In the genomic region with DNA sequence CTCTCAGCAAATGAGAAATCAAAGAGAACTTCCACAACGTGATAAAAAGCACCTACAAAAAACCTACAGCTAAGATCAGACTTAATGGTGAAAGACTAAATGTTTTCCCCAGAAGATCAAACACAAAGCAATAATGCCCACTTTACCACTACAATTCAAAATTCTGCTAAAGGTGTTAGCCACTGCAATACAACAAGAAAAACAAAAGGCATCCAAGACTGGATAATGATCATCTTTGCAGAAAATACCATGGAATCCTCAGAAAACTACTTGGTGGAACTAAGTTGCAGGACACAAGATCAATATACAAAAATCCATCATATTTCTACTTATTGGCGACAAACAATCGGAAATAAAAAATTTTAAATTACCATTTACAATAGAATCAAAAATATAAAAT, we compare ENCODE assay signal across 16 cellular contexts. TPM values are rescaled to one million over a fixed set of nuclear protein-coding genes. Genes with fewer than 3 reads are reported as not detected.
DNase-seq lines count a peak whose midpoint lies in the region; ATAC-seq and TF ChIP-seq lines count a peak whose summit lies in the region.
"Had no signal": no experiment of that assay in that cellular context is flagged by ENCODE, and none has a peak within 500 bp of the region (broad histone marks: within the 10 kb centered on the region; RNA-seq: fewer than 3 reads in every experiment).

No MANE protein-coding gene starts in this region.

- no peak overlapping the region for H3K27ac Mint-ChIP-seq in stimulated activated naive CD8-positive, alpha-beta T cell treated with anti-CD3 and anti-CD28 coated beads, Interleukin-15, Interleukin-2, amounts not matched to agents 100 ng/mL and 50 ng/mL, for 24 hours
- no peak overlapping the region for H3K27ac Mint-ChIP-seq in T-cell
- H3K27ac Mint-ChIP-seq in glutamatergic neuron (ENCODE audit: unreplicated experiment) = peak overlapping the region; percentile 43

- CTCF ChIA-PET in T-cell (lab: Charles Lee) = no interaction called here

- H3K27me3 Mint-ChIP-seq in stimulated activated naive CD8-positive, alpha-beta T cell treated with anti-CD3 and anti-CD28 coated beads, Interleukin-15, Interleukin-2, amounts not matched to agents 100 ng/mL and 50 ng/mL, for 24 hours = no peaks in the 10 kb centered on the region
- H3K27me3 Mint-ChIP-seq in T-cell (no peaks in the 10 kb centered on the region), glutamatergic neuron (ENCODE audit: unreplicated experiment) (peaks cover 3% of the 10 kb centered on the region)

- H3K36me3 Mint-ChIP-seq in stimulated activated naive CD8-positive, alpha-beta T cell treated with anti-CD3 and anti-CD28 coated beads, Interleukin-15, Interleukin-2, amounts not matched to agents 100 ng/mL and 50 ng/mL, for 24 hours (ENCODE audit: low read depth) = peaks cover 89% of the 10 kb centered on the region
- H3K36me3 Mint-ChIP-seq in T-cell = peaks cover 76% of the 10 kb centered on the region
- peaks cover 40% of the 10 kb centered on the region for H3K36me3 Mint-ChIP-seq in glutamatergic neuron (ENCODE audit: unreplicated experiment)

- H3K9me3 ChIP-seq in psoas muscle (peaks cover 27% of the 10 kb centered on the region), MG63 (peaks cover 21% of the 10 kb centered on the region)

- H3K4me3 ChIP-seq in psoas muscle = no peak overlapping the region
- H3K4me3 ChIP-seq in MG63 = no peak overlapping the region

- H3K9me3 Mint-ChIP-seq in stimulated activated naive CD8-positive, alpha-beta T cell treated with anti-CD3 and anti-CD28 coated beads, Interleukin-15, Interleukin-2, amounts not matched to agents 100 ng/mL and 50 ng/mL, for 24 hours = peaks cover 36% of the 10 kb centered on the region
- peaks cover 5 to 36% (median 18%) of the 10 kb centered on the region in 3 donors for H3K9me3 Mint-ChIP-seq in T-cell
- peaks cover 14% of the 10 kb centered on the region for H3K9me3 Mint-ChIP-seq in glutamatergic neuron (ENCODE audit: unreplicated experiment)

- peaks cover 35% of the 10 kb centered on the region for H3K4me1 ChIP-seq in psoas muscle

- no peak for TF ChIP-seq CTCF in glutamatergic neuron (IDR thresholded peaks at IDR 0.05; ENCODE audit: partially characterized antibody, unreplicated experiment)
- TF ChIP-seq CTCF in psoas muscle (IDR thresholded peaks at IDR 0.05) = no peak

- H3K36me3 ChIP-seq in psoas muscle (ENCODE audit: insufficient read depth in 1 of 2, low read depth in 1 of 2) (peaks cover 0 to 27% of the 10 kb centered on the region in 2 donors), MG63 (peaks cover 50% of the 10 kb centered on the region)

- intact Hi-C loops in psoas muscle (cut with DNase I) = no loop called here

- WGBS in psoas muscle, 3 donors = 96 to 98% (median 97%) methylated on average over 3 of the region's 3 CpGs

- POLR2A ChIA-PET in T-cell (lab: Charles Lee) = interaction anchor here (0.6 to 0.7 kb wide), 3 partner anchors 10 to 35 kb away, joined by 3 to 7 read pairs (median 4); no protein-coding TSS in a partner anchor

- ATAC-seq in stimulated activated naive CD8-positive, alpha-beta T cell treated with anti-CD3 and anti-CD28 coated beads, Interleukin-15, Interleukin-2, amounts not matched to agents 100 U/mL and 50 U/mL, for 24 hours = no peak
- ATAC-seq in T-cell (replicated peaks in 1 of 4) = no peak
- no peak for ATAC-seq in HG03378 (IDR thresholded peaks at IDR 0.05; ENCODE audit: unreplicated experiment)
- no peak for ATAC-seq in psoas muscle

- no peak for DNase-seq in stimulated activated naive CD8-positive, alpha-beta T cell treated with anti-CD3 and anti-CD28 coated beads, Interleukin-15, Interleukin-2, amounts not matched to agents 100 U/mL and 50 U/mL, for 24 hours
- DNase-seq in T-cell = no peak
- DNase-seq in glutamatergic neuron = no peak
- DNase-seq in psoas muscle = no peak
- no peak for DNase-seq in MG63
- DNase-seq: BE2C, COR-L47, DMS153, Kasumi-1, NCI-H1417, NCI-H1930, NCI-H2171, NCI-H774, SIG-M5 had no signal

- H3K4me3 Mint-ChIP-seq in stimulated activated naive CD8-positive, alpha-beta T cell treated with anti-CD3 and anti-CD28 coated beads, Interleukin-15, Interleukin-2, amounts not matched to agents 100 ng/mL and 50 ng/mL, for 24 hours = peak overlapping the region; percentile 17
- H3K4me3 Mint-ChIP-seq in T-cell (peak overlapping the region; percentile 21 to 52 (median 31)), glutamatergic neuron (ENCODE audit: unreplicated experiment) (no peak overlapping the region)

- H3K27me3 ChIP-seq in psoas muscle (ENCODE audit: insufficient read depth in 3 of 3, low read length in 2 of 3) (no peaks in the 10 kb centered on the region), MG63 (no peaks in the 10 kb centered on the region)
- H3K27me3 ChIP-seq: BE2C had no signal

- no peak overlapping the region for H3K27ac ChIP-seq in psoas muscle

- peaks cover 76% of the 10 kb centered on the region for H3K4me1 Mint-ChIP-seq in stimulated activated naive CD8-positive, alpha-beta T cell treated with anti-CD3 and anti-CD28 coated beads, Interleukin-15, Interleukin-2, amounts not matched to agents 100 ng/mL and 50 ng/mL, for 24 hours (ENCODE audit: low read depth)
- peaks cover 72 to 77% (median 76%) of the 10 kb centered on the region in 3 donors for H3K4me1 Mint-ChIP-seq in T-cell
- H3K4me1 Mint-ChIP-seq in glutamatergic neuron (ENCODE audit: low read depth, unreplicated experiment) = peaks cover 17% of the 10 kb centered on the region

RNA-seq across cellular contexts. Expression of gene DDX24, which starts 6.5 kb away (rescaled TPM):
- total RNA-seq in T-cell (100 to 1,000 TPM; 258 to 448 (median 265) TPM), glutamatergic neuron (ENCODE audit: unreplicated experiment) (257 TPM), psoas muscle (100 to 1,000 TPM; 145 to 190 (median 171) TPM)
- 100 to 1,000 TPM in 1 of 3 donors, 10 to 100 TPM in 2; 66.5 to 124 (median 79.7) TPM for polyA plus RNA-seq in psoas muscle
- 83.6 and 92.6 TPM in 2 replicates for total RNA-seq in MG63 (2014; rRNA removed; shearing (Covaris generic); ENCODE audit: low replicate concordance)

RNA-seq across cellular contexts. Expression of gene IFI27L1, which starts 6.6 kb away (rescaled TPM):
- 10 to 100 TPM in 3 of 5 donors, 1 to 10 TPM in 2; 7.1 to 10.4 (median 10.0) TPM for total RNA-seq in T-cell
- total RNA-seq in glutamatergic neuron (ENCODE audit: unreplicated experiment) = 45.7 TPM
- 10 to 100 TPM in 1 of 4 donors, 1 to 10 TPM in 3; 6.5 to 14.4 (median 7.8) TPM for total RNA-seq in psoas muscle
- polyA plus RNA-seq in psoas muscle = 10 to 100 TPM; 10.4 to 15.0 (median 10.6) TPM
- 1.5 and 16.5 TPM in 2 replicates for total RNA-seq in MG63 (2014; rRNA removed; shearing (Covaris generic); ENCODE audit: low replicate concordance)

RNA-seq across cellular contexts. Expression of gene IFI27, which starts 36.0 kb away (rescaled TPM):
- total RNA-seq in T-cell = 1 to 10 TPM; 1.6 to 6.1 (median 1.8) TPM
- 3.7 TPM for total RNA-seq in glutamatergic neuron (ENCODE audit: unreplicated experiment)
- 100 to 1,000 TPM in 1 of 4 donors, 10 to 100 TPM in 3; 52.8 to 119 (median 82.2) TPM for total RNA-seq in psoas muscle
- 100 to 1,000 TPM in 2 of 3 donors, 10 to 100 TPM in 1; 93.5 to 229 (median 208) TPM for polyA plus RNA-seq in psoas muscle
- 57.0 and 109 TPM in 2 replicates for total RNA-seq in MG63 (2014; rRNA removed; shearing (Covaris generic); ENCODE audit: low replicate concordance)

RNA-seq across cellular contexts. Expression of gene OTUB2, which starts 48.4 kb away (rescaled TPM):
- total RNA-seq in T-cell (under 1 TPM; 0.09 to 0.57 (median 0.28) TPM), glutamatergic neuron (ENCODE audit: unreplicated experiment) (5.5 TPM), psoas muscle (under 1 TPM; 0.06 to 0.15 (median 0.10) TPM)
- under 1 TPM; 0.04 to 0.96 (median 0.09) TPM for polyA plus RNA-seq in psoas muscle
- 0.63 and 1.2 TPM in 2 replicates for total RNA-seq in MG63 (2014; rRNA removed; shearing (Covaris generic); ENCODE audit: low replicate concordance)

RNA-seq across cellular contexts. Expression of gene IFI27L2, which starts 54.9 kb away (rescaled TPM):
- total RNA-seq in T-cell = 10 to 100 TPM; 18.2 to 37.4 (median 27.7) TPM
- 52.7 TPM for total RNA-seq in glutamatergic neuron (ENCODE audit: unreplicated experiment)
- total RNA-seq in psoas muscle = 1 to 10 TPM; 5.3 to 6.9 (median 6.2) TPM
- 10 to 100 TPM in 2 of 3 donors, 1 to 10 TPM in 1; 4.9 to 12.5 (median 12.2) TPM for polyA plus RNA-seq in psoas muscle
- 21.0 and 62.6 TPM in 2 replicates for total RNA-seq in MG63 (2014; rRNA removed; shearing (Covaris generic); ENCODE audit: low replicate concordance)
